17 cellular contexts compared by ENCODE assay signal in the genomic region with DNA sequence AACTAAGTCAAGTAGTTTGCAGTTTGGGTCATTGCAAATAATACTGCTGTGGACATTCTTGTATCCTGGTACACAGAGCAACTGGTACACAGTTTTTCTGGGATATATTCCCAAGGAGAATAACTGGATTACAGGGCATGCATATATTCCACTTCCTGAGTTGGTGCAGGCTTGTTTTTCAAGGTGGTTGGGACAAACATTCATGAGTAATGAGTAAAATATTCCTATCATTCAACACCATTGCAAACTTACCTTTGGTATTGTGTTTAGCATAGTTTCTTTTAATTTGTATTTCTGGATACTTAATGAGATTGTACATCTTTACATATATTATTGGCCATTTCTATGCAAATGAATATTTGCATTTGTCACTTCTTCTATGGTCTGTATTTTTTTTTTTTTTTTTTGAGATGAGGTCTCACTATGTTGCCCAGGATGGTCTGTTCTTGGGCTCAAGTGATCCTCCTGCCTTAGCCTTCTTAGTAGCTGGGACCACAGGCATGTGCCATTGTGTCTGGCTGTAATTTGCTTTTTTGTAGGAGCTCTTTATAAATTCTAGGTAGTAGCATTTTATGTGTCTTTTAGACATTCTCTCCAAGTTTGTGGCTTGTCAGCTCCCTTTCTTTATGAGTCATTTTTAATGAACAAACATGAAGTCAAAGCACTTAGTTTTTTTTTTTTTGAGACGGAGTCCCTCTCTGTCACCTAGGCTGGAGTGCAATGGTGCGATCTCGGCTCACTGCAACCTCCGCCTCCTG.
A peak's percentile ranks its signal among the peaks of the same experiment; 100 is the strongest.
DNase-seq lines count a peak whose midpoint lies in the region; ATAC-seq and TF ChIP-seq lines count a peak whose summit lies in the region.
"Had no signal": no experiment of that assay in that cellular context is flagged by ENCODE, and none has a peak within 500 bp of the region (broad histone marks: within the 10 kb centered on the region; RNA-seq: fewer than 3 reads in every experiment).

No MANE protein-coding gene starts in this region.

- no peak overlapping the region for H3K27ac Mint-ChIP-seq in activated T-cell treated with anti-CD3 and anti-CD28 coated beads, Interleukin-2, amount 50 U/mL, for 72 hours
- H3K27ac Mint-ChIP-seq: stimulated activated effector memory CD8-positive, alpha-beta T cell treated with anti-CD3 and anti-CD28 coated beads, Interleukin-12 subunit alpha, Interleukin-12 subunit beta, amount 100 ng/mL, for 72 hours had no signal

- H3K36me3 Mint-ChIP-seq in activated T-cell treated with anti-CD3 and anti-CD28 coated beads, Interleukin-2, amount 50 U/mL, for 72 hours (ENCODE audit: insufficient read depth in 2 of 2), result no peaks in the 10 kb centered on the region
- H3K36me3 Mint-ChIP-seq: stimulated activated effector memory CD8-positive, alpha-beta T cell treated with anti-CD3 and anti-CD28 coated beads, Interleukin-12 subunit alpha, Interleukin-12 subunit beta, amount 100 ng/mL, for 72 hours had no signal

- peak in 1 of 2 donors; percentile 27 for ATAC-seq in activated T-cell treated with anti-CD3 and anti-CD28 coated beads, Interleukin-2, amount 50 U/mL, for 72 hours (replicated peaks in 1 of 2)
- no peak for ATAC-seq in HG02610 (IDR thresholded peaks at IDR 0.05; ENCODE audit: unreplicated experiment)
- ATAC-seq: stimulated activated effector memory CD8-positive, alpha-beta T cell treated with anti-CD3 and anti-CD28 coated beads, Interleukin-12 subunit alpha, Interleukin-12 subunit beta, amount 100 ng/mL, for 72 hours had no signal

- H3K4me1 Mint-ChIP-seq in activated T-cell treated with anti-CD3 and anti-CD28 coated beads, Interleukin-2, amount 50 U/mL, for 72 hours (ENCODE audit: low read depth), result peaks cover 14% of the 10 kb centered on the region
- H3K4me1 Mint-ChIP-seq: stimulated activated effector memory CD8-positive, alpha-beta T cell treated with anti-CD3 and anti-CD28 coated beads, Interleukin-12 subunit alpha, Interleukin-12 subunit beta, amount 100 ng/mL, for 72 hours had no signal

- DNase-seq in activated T-cell treated with anti-CD3 and anti-CD28 coated beads, Interleukin-2, amount 50 U/mL, for 72 hours, result no peak
- no peak for DNase-seq in activated T-cell treated with anti-CD3 and anti-CD28 coated beads, Interleukin-2, amount 50 U/mL, for 48 hours
- DNase-seq in RPMI7951 (ENCODE audit: low read depth) (peak; percentile 45), fibroblast of mammary gland (ENCODE audit: low read depth) (peak; percentile 35), NCI-H69 (lab: John Stamatoyannopoulos, UW) (no peak), NCI-H2227 treated with DMSO at 0.1 percent for 48 hours (lab: John Stamatoyannopoulos, UW) (no peak)
- DNase-seq in stimulated activated naive CD4-positive, alpha-beta T cell (lab: John Stamatoyannopoulos, UW), result no peak
- DNase-seq: activated CD4-positive, alpha-beta T cell treated with anti-CD3 and anti-CD28 coated beads, Interleukin-2, amount 50 U/mL, for 4 hours; COR-L47; head of caudate nucleus; KG1; NCI-H446; small intestine had no signal

- TF ChIP-seq CTCF in fibroblast of mammary gland (conservative IDR thresholded peaks at IDR 0.05; ENCODE audit: control insufficient read depth, insufficient read depth, low read depth, low read length), result no peak

- peaks cover 5% of the 10 kb centered on the region for H3K27me3 Mint-ChIP-seq in activated T-cell treated with anti-CD3 and anti-CD28 coated beads, Interleukin-2, amount 50 U/mL, for 72 hours (ENCODE audit: low read depth)

- peaks cover 0 to 1% of the 10 kb centered on the region in 2 donors for H3K9me3 Mint-ChIP-seq in activated T-cell treated with anti-CD3 and anti-CD28 coated beads, Interleukin-2, amount 50 U/mL, for 72 hours
- H3K9me3 Mint-ChIP-seq: stimulated activated effector memory CD8-positive, alpha-beta T cell treated with anti-CD3 and anti-CD28 coated beads, Interleukin-12 subunit alpha, Interleukin-12 subunit beta, amount 100 ng/mL, for 72 hours had no signal

- H3K4me3 ChIP-seq in fibroblast of mammary gland (ENCODE audit: control insufficient read depth, low read depth, low read length), result no peak overlapping the region
- H3K4me3 ChIP-seq: SK-N-MC, tibial nerve had no signal

- peak overlapping the region; percentile 31 to 50 for H3K4me3 Mint-ChIP-seq in activated T-cell treated with anti-CD3 and anti-CD28 coated beads, Interleukin-2, amount 50 U/mL, for 72 hours
- H3K4me3 Mint-ChIP-seq: stimulated activated effector memory CD8-positive, alpha-beta T cell treated with anti-CD3 and anti-CD28 coated beads, Interleukin-12 subunit alpha, Interleukin-12 subunit beta, amount 100 ng/mL, for 72 hours had no signal

Comparison
In these comparisons a context has a peak if more than half of its experiments do, and no peak if none do; other contexts are left out.
1. DNase-seq: peak in RPMI7951 (single experiment) and fibroblast of mammary gland (single experiment); none in activated T-cell treated with anti-CD3 and anti-CD28 coated beads, Interleukin-2, amount 50 U/mL, for 72 hours (0 of 2), activated T-cell treated with anti-CD3 and anti-CD28 coated beads, Interleukin-2, amount 50 U/mL, for 48 hours (0 of 2), NCI-H69 (single experiment), stimulated activated naive CD4-positive, alpha-beta T cell (0 of 6) and NCI-H2227 treated with DMSO at 0.1 percent for 48 hours (single experiment).